1 cellular context compared by ENCODE assay signal in genomic region chr1:26164036-26164927, GRCh38.
A peak's percentile ranks its signal among the peaks of the same experiment; 100 is the strongest.
TF ChIP-seq lines count a peak whose summit lies in the region.

No MANE protein-coding gene starts in this region.

TF ChIP-seq in HepG2, 621 proteins besides CTCF, POLR2A, EP300 and RAD21 (continues in another document):
- TF ChIP-seq PRPF4 (IDR thresholded peaks at IDR 0.05; ENCODE audit: low read depth, low read length, poor library complexity, severe bottlenecking) (no peak), ZFP91 (CRISPR knock-in tag; IDR thresholded peaks at IDR 0.05; ENCODE audit: borderline replicate concordance) (peak; percentile 40; the same call in 1 of the 2 replicates), DZIP1 (CRISPR knock-in tag; IDR thresholded peaks at IDR 0.05) (no peak), ZNF720 (CRISPR knock-in tag; IDR thresholded peaks at IDR 0.05) (no peak), ZNF329 (CRISPR knock-in tag; IDR thresholded peaks at IDR 0.05; ENCODE audit: low read depth) (peak; percentile 61), KDM1A (CRISPR knock-in tag; IDR thresholded peaks at IDR 0.05) (no peak), FOXO1 (CRISPR knock-in tag; IDR thresholded peaks at IDR 0.05) (no peak), ZNF24 (IDR thresholded peaks at IDR 0.05) (no peak), ZNF335 (CRISPR knock-in tag; IDR thresholded peaks at IDR 0.05) (no peak), ZNF275 (CRISPR knock-in tag; IDR thresholded peaks at IDR 0.05; ENCODE audit: borderline replicate concordance) (0 out of 2 replicates have a peak, but pooled peaks have one; percentile 30), MTA3 (CRISPR knock-in tag; IDR thresholded peaks at IDR 0.05) (no peak), NRL (CRISPR knock-in tag; IDR thresholded peaks at IDR 0.05; ENCODE audit: borderline replicate concordance) (0 out of 2 replicates have a peak, but pooled peaks have one; percentile 46), HNRNPH1 (optimal IDR thresholded peaks at IDR 0.05; ENCODE audit: low read depth, low read length) (no peak), REST (IDR thresholded peaks at IDR 0.05; ENCODE audit: borderline replicate concordance in 1 of 2, low read depth in 1 of 2, low read length in 2 of 2) (no peak), ZNF501 (CRISPR knock-in tag; IDR thresholded peaks at IDR 0.05) (peak; percentile 16; the same call in 1 of the 2 replicates), ZFX (CRISPR knock-in tag; IDR thresholded peaks at IDR 0.05; ENCODE audit: low read depth) (peak; percentile 64), ZFAT (CRISPR knock-in tag; conservative IDR thresholded peaks at IDR 0.05) (no peak), IRF9 (CRISPR knock-in tag; IDR thresholded peaks at IDR 0.05; ENCODE audit: borderline replicate concordance) (no peak), ZBTB8A (CRISPR knock-in tag; IDR thresholded peaks at IDR 0.05; ENCODE audit: borderline replicate concordance, low read depth) (no peak), TEAD3 (CRISPR knock-in tag; optimal IDR thresholded peaks at IDR 0.05; ENCODE audit: borderline replicate concordance) (no peak), ZBTB2 (CRISPR knock-in tag; IDR thresholded peaks at IDR 0.05; ENCODE audit: low read depth) (peak; percentile 27; the same call in 1 of the 2 replicates), ZZZ3 (CRISPR knock-in tag; IDR thresholded peaks at IDR 0.05; ENCODE audit: borderline replicate concordance) (no peak), STAG1 (CRISPR knock-in tag; IDR thresholded peaks at IDR 0.05) (no peak; the same call in 1 of the 2 replicates), ZNF761 (CRISPR knock-in tag; conservative IDR thresholded peaks at IDR 0.05) (peak; percentile 56; the same call in 1 of the 2 replicates), HNRNPLL (IDR thresholded peaks at IDR 0.05; ENCODE audit: low read depth, low read length, poor library complexity, severe bottlenecking) (peak; percentile 11), TBL1XR1 (IDR thresholded peaks at IDR 0.05; ENCODE audit: borderline replicate concordance, low read length, partially characterized antibody) (no peak), SRY (CRISPR knock-in tag; IDR thresholded peaks at IDR 0.05) (peak; percentile 58; the same call in 1 of the 2 replicates), TFDP1 (CRISPR knock-in tag; IDR thresholded peaks at IDR 0.05; ENCODE audit: borderline replicate concordance) (peak; percentile 29; the same call in 1 of the 2 replicates), ZNF17 (CRISPR knock-in tag; IDR thresholded peaks at IDR 0.05) (no peak), GPN1 (CRISPR knock-in tag; IDR thresholded peaks at IDR 0.05; ENCODE audit: borderline replicate concordance) (no peak), RBM39 (IDR thresholded peaks at IDR 0.05; ENCODE audit: low read depth, low read length, poor library complexity, severe bottlenecking) (no peak), ERF (CRISPR knock-in tag; IDR thresholded peaks at IDR 0.05) (no peak), E2F2 (CRISPR knock-in tag; IDR thresholded peaks at IDR 0.05; ENCODE audit: borderline replicate concordance) (no peak), SP1 (IDR thresholded peaks at IDR 0.05) (no peak), SP1 (CRISPR knock-in tag; IDR thresholded peaks at IDR 0.05) (no peak), SALL2 (CRISPR knock-in tag; IDR thresholded peaks at IDR 0.05) (0 out of 2 replicates have a peak, but pooled peaks have one; percentile 23), ZNF251 (CRISPR knock-in tag; IDR thresholded peaks at IDR 0.05) (no peak), ESRRA (CRISPR knock-in tag; IDR thresholded peaks at IDR 0.05; ENCODE audit: low read depth) (no peak), ZFY (CRISPR knock-in tag; IDR thresholded peaks at IDR 0.05) (peak; percentile 59), ZBTB14 (CRISPR knock-in tag; IDR thresholded peaks at IDR 0.05) (peak; percentile 73), FOSL1 (CRISPR knock-in tag; IDR thresholded peaks at IDR 0.05; ENCODE audit: borderline replicate concordance) (no peak)
